Comparison of ENCODE assay signal across 11 cellular contexts in genomic region chr11:110337570-110338193, GRCh38. TPM values are rescaled to one million over a fixed set of nuclear protein-coding genes. Genes with fewer than 3 reads are reported as not detected.
DNase-seq lines count a peak whose midpoint lies in the region; ATAC-seq and FAIRE-seq lines count a peak whose summit lies in the region.
"Had no signal": no experiment of that assay in that cellular context is flagged by ENCODE, and none has a peak within 500 bp of the region (broad histone marks: within the 10 kb centered on the region; RNA-seq: fewer than 3 reads in every experiment).

No MANE protein-coding gene starts in this region.

- peak; percentile 24 for FAIRE-seq in GM18507 (lab: Jason Lieb, UNC)

- no peak for ATAC-seq in HG02852 (IDR thresholded peaks at IDR 0.05; ENCODE audit: unreplicated experiment)
- ATAC-seq in GM18517 (IDR thresholded peaks at IDR 0.05; ENCODE audit: unreplicated experiment) = no peak
- ATAC-seq in HG02588 (IDR thresholded peaks at IDR 0.05; ENCODE audit: unreplicated experiment) = no peak

- no peak for DNase-seq in GM18507 (ENCODE audit: extremely low spot score, insufficient read length, low read depth)
- DNase-seq in NCI-H226 = peak; percentile 82
- DNase-seq in amniotic epithelial cell (ENCODE audit: low read depth) = peak; percentile 65
- peak; percentile 32 for DNase-seq in myocyte (ENCODE audit: low read depth)
- DNase-seq in DMS79 (lab: John Stamatoyannopoulos, UW) = no peak
- DNase-seq: GF-D8, glutamatergic neuron, NCI-H2029 treated with DMSO at 0.1 percent for 48 hours had no signal

RNA-seq across cellular contexts. Expression of gene RDX, which starts 41.3 kb away (rescaled TPM):
- 76.2 and 79.4 TPM in 2 replicates for total RNA-seq in myocyte
- polyA plus RNA-seq in myocyte (2012) = 22.7 TPM

Comparison
In these comparisons a context has a peak if more than half of its experiments do, and no peak if none do; other contexts are left out.
1. DNase-seq: peak in NCI-H226 (single experiment), amniotic epithelial cell (single experiment) and myocyte (single experiment); none in GM18507 (single experiment) and DMS79 (single experiment).